In the genomic region with DNA sequence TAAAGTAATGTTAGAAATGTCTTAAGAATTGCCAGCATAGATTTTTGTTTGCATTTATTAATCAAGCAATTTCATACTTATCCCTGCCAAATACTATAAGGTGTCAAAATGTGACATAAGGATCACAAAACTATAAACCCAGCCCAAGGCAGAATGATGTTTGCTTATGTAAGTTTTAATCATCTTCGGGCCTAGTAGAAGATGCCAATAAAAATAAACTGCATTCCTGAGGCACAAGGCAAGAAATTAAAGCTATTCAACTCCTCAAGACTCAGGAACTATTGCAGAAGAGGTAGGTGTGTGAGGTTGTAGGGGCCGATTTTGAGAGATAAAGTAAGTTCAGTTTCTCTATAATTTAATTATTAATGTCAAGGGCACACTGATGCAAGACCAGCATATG, we compare ENCODE assay signal across 21 cellular contexts.
DNase-seq lines count a peak whose midpoint lies in the region; ATAC-seq, FAIRE-seq and TF ChIP-seq lines count a peak whose summit lies in the region.
"Had no signal": no experiment of that assay in that cellular context is flagged by ENCODE, and none has a peak within 500 bp of the region (broad histone marks: within the 10 kb centered on the region; RNA-seq: fewer than 3 reads in every experiment).

No MANE protein-coding gene starts in this region.

- H3K27ac ChIP-seq in GM23248 (no peak overlapping the region), PC-9 (0 out of 2 replicates have a peak overlapping the region, but pooled peaks have one; percentile 2), small intestine (ENCODE audit: low read depth in 1 of 2, low read length in 1 of 2) (no peak overlapping the region), psoas muscle (no peak overlapping the region)
- H3K27ac ChIP-seq: dorsolateral prefrontal cortex, gastrocnemius medialis, thyroid gland had no signal

- H3K9me2 ChIP-seq in GM23248 (ENCODE audit: insufficient read depth), result no peaks in the 10 kb centered on the region
- no peaks in the 10 kb centered on the region for H3K9me2 ChIP-seq in PC-9 (ENCODE audit: insufficient read depth)

- no peaks in the 10 kb centered on the region for H3K4me1 Mint-ChIP-seq in T-helper 2 cell treated with Interferon-gamma antibody and Interleukin-4, amounts not matched to agents 5 μg/mL and 100 μg/mL, for 36 hours (ENCODE audit: low read depth)
- H3K4me1 Mint-ChIP-seq: naive B cell; stimulated activated effector memory CD8-positive, alpha-beta T cell treated with anti-CD3 and anti-CD28 coated beads, Interleukin-12 subunit alpha, Interleukin-12 subunit beta, amount 100 ng/mL, for 72 hours had no signal

- H3F3A ChIP-seq in GM23248 (ENCODE audit: insufficient read depth) (no peaks in the 10 kb centered on the region), PC-9 (ENCODE audit: insufficient read depth, low read depth) (no peaks in the 10 kb centered on the region)

- no peak overlapping the region for H3K4me3 ChIP-seq in GM23248
- H3K4me3 ChIP-seq in PC-9, result no peak overlapping the region
- H3K4me3 ChIP-seq in epithelial cell of esophagus (ENCODE audit: low read length), result no peak overlapping the region
- no peak overlapping the region for H3K4me3 ChIP-seq in small intestine (ENCODE audit: low read depth in 1 of 2, low read length in 2 of 2)
- no peak overlapping the region for H3K4me3 ChIP-seq in psoas muscle
- H3K4me3 ChIP-seq: dorsolateral prefrontal cortex, gastrocnemius medialis, thyroid gland had no signal

- no peaks in the 10 kb centered on the region for H3K27me3 ChIP-seq in GM23248 (replicated peaks; ENCODE audit: insufficient read depth)
- no peaks in the 10 kb centered on the region for H3K27me3 ChIP-seq in PC-9 (ENCODE audit: insufficient read depth, low read depth)
- H3K27me3 ChIP-seq in small intestine (ENCODE audit: control insufficient read depth in 2 of 2, insufficient read depth in 2 of 2, low read length in 2 of 2), result no peaks in the 10 kb centered on the region
- H3K27me3 ChIP-seq in psoas muscle (ENCODE audit: insufficient read depth in 3 of 3, low read length in 2 of 3), result no peaks in the 10 kb centered on the region
- H3K27me3 ChIP-seq: dorsolateral prefrontal cortex, gastrocnemius medialis, thyroid gland had no signal

- no peak overlapping the region for H2AFZ ChIP-seq in GM23248
- H2AFZ ChIP-seq in PC-9, result no peak overlapping the region

- H3K36me3 ChIP-seq in GM23248 (ENCODE audit: low read depth), result no peaks in the 10 kb centered on the region
- H3K36me3 ChIP-seq in PC-9 (ENCODE audit: low read depth), result no peaks in the 10 kb centered on the region
- no peaks in the 10 kb centered on the region for H3K36me3 ChIP-seq in small intestine (ENCODE audit: control insufficient read depth in 2 of 2, insufficient read depth in 2 of 2, low read length in 2 of 2)
- H3K36me3 ChIP-seq in psoas muscle (ENCODE audit: insufficient read depth in 1 of 2, low read depth in 1 of 2), result no peaks in the 10 kb centered on the region
- H3K36me3 ChIP-seq: gastrocnemius medialis, thyroid gland had no signal

- POLR2A ChIA-PET in PC-9 (lab: Charles Lee; ENCODE audit: unreplicated experiment), result interaction anchor here (0.7 kb wide), 1 partner anchor 501 kb away, joined by 4 read pairs; no protein-coding TSS in a partner anchor

- H3K9me3 Mint-ChIP-seq in T-helper 2 cell treated with Interferon-gamma antibody and Interleukin-4, amounts not matched to agents 5 μg/mL and 100 μg/mL, for 36 hours, result peaks cover 9% of the 10 kb centered on the region
- H3K9me3 Mint-ChIP-seq: CD4-positive, alpha-beta T cell; stimulated activated effector memory CD8-positive, alpha-beta T cell treated with anti-CD3 and anti-CD28 coated beads, Interleukin-12 subunit alpha, Interleukin-12 subunit beta, amount 100 ng/mL, for 72 hours had no signal

- BruUV-seq in PC-9 (replicated peaks; lab: Mats Ljungman, UMichigan), result no TSS peak

- in situ Hi-C loops in GM23248 (cut with MboI), result no loop called here

- no peak for ATAC-seq in psoas muscle
- ATAC-seq: gastrocnemius medialis; stimulated activated effector memory CD8-positive, alpha-beta T cell treated with anti-CD3 and anti-CD28 coated beads, Interleukin-12 subunit alpha, Interleukin-12 subunit beta, amount 100 ng/mL, for 72 hours had no signal

- H3K4me1 ChIP-seq in GM23248 (ENCODE audit: insufficient read depth) (peaks cover 13% of the 10 kb centered on the region), PC-9 (replicated peaks; ENCODE audit: insufficient read depth) (peaks cover 14% of the 10 kb centered on the region), small intestine (ENCODE audit: control insufficient read depth in 2 of 2, insufficient read depth in 1 of 2, low read depth in 1 of 2, low read length in 1 of 2) (no peaks in the 10 kb centered on the region), psoas muscle (no peaks in the 10 kb centered on the region)
- H3K4me1 ChIP-seq: gastrocnemius medialis had no signal

- H3K9me3 ChIP-seq in GM23248 (ENCODE audit: low read depth) (no peaks in the 10 kb centered on the region), PC-9 (ENCODE audit: insufficient read depth, low read depth) (0 out of 2 replicates have a peak, but pooled peaks cover 4% of the 10 kb centered on the region), small intestine (ENCODE audit: control insufficient read depth, low read depth) (no peaks in the 10 kb centered on the region), psoas muscle (no peaks in the 10 kb centered on the region)
- H3K9me3 ChIP-seq: gastrocnemius medialis, thyroid gland had no signal

- peak; percentile 66 for DNase-seq in GM23248
- DNase-seq in PC-9, result peak in 1 of 2 experiments; percentile 88
- DNase-seq in epithelial cell of esophagus (ENCODE audit: low read depth), result peak; percentile 64
- DNase-seq in small intestine, result no peak
- no peak for DNase-seq in psoas muscle
- no peak for DNase-seq in T-helper 2 cell treated with Interferon-gamma antibody and Interleukin-4, amounts not matched to agents 5 μg/mL and 100 μg/mL, for 36 hours (ENCODE audit: low spot score)
- DNase-seq in NCI-H345 treated with DMSO at 0.1 percent for 48 hours (lab: John Stamatoyannopoulos, UW; ENCODE audit: unreplicated experiment), result no peak
- DNase-seq: activated CD4-positive, alpha-beta T cell treated with anti-CD3 and anti-CD28 coated beads for 48 hours; activated CD8-positive, alpha-beta memory T cell treated with anti-CD3 and anti-CD28 coated beads, Interleukin-2, amount 50 U/mL, for 4 hours; activated gamma-delta T cell treated with Interleukin-2 at 50 U/mL for 16 hours; anterior cingulate cortex; CD4-positive, alpha-beta T cell; DND-41; dorsolateral prefrontal cortex; gastrocnemius medialis; naive B cell; NCI-H1694 treated with DMSO at 0.1 percent for 48 hours; NCI-H524 treated with DMSO at 0.1 percent for 48 hours; thyroid gland had no signal

- H3K27me3 Mint-ChIP-seq in T-helper 2 cell treated with Interferon-gamma antibody and Interleukin-4, amounts not matched to agents 5 μg/mL and 100 μg/mL, for 36 hours (ENCODE audit: low read depth), result no peaks in the 10 kb centered on the region
- H3K27me3 Mint-ChIP-seq: CD4-positive, alpha-beta T cell; naive B cell had no signal

- peak; percentile 5 for FAIRE-seq in small intestine (lab: Jason Lieb, UNC)
- FAIRE-seq: H1 had no signal

- no peaks in the 10 kb centered on the region for H3K36me3 Mint-ChIP-seq in T-helper 2 cell treated with Interferon-gamma antibody and Interleukin-4, amounts not matched to agents 5 μg/mL and 100 μg/mL, for 36 hours (ENCODE audit: low read depth)
- H3K36me3 Mint-ChIP-seq: naive B cell; stimulated activated effector memory CD8-positive, alpha-beta T cell treated with anti-CD3 and anti-CD28 coated beads, Interleukin-12 subunit alpha, Interleukin-12 subunit beta, amount 100 ng/mL, for 72 hours had no signal

- TF ChIP-seq CTCF in PC-9 (conservative IDR thresholded peaks at IDR 0.05) (no peak), epithelial cell of esophagus (IDR thresholded peaks at IDR 0.05; ENCODE audit: insufficient read depth, low read depth, low read length, missing control alignments) (no peak), psoas muscle (IDR thresholded peaks at IDR 0.05) (no peak)

- H4K20me1 ChIP-seq in GM23248 (ENCODE audit: insufficient read depth), result no peaks in the 10 kb centered on the region
- H4K20me1 ChIP-seq in PC-9 (ENCODE audit: insufficient read depth), result no peaks in the 10 kb centered on the region

- CTCF ChIA-PET in PC-9 (lab: Charles Lee), result no interaction called here

- no peak overlapping the region for H3K4me3 Mint-ChIP-seq in T-helper 2 cell treated with Interferon-gamma antibody and Interleukin-4, amounts not matched to agents 5 μg/mL and 100 μg/mL, for 36 hours
- H3K4me3 Mint-ChIP-seq: CD4-positive, alpha-beta T cell; naive B cell; stimulated activated effector memory CD8-positive, alpha-beta T cell treated with anti-CD3 and anti-CD28 coated beads, Interleukin-12 subunit alpha, Interleukin-12 subunit beta, amount 100 ng/mL, for 72 hours had no signal

- no peak overlapping the region for H3K27ac Mint-ChIP-seq in T-helper 2 cell treated with Interferon-gamma antibody and Interleukin-4, amounts not matched to agents 5 μg/mL and 100 μg/mL, for 36 hours
- H3K27ac Mint-ChIP-seq: CD4-positive, alpha-beta T cell; naive B cell; stimulated activated effector memory CD8-positive, alpha-beta T cell treated with anti-CD3 and anti-CD28 coated beads, Interleukin-12 subunit alpha, Interleukin-12 subunit beta, amount 100 ng/mL, for 72 hours had no signal

- H3K4me2 ChIP-seq in GM23248 (ENCODE audit: unreplicated experiment), result no peak overlapping the region
- H3K4me2 ChIP-seq in PC-9, result peak overlapping the region; percentile 9; the same call in 1 of the 2 replicates

- 33 to 47% methylated on average over 2 of the region's 2 CpGs for WGBS in GM23248 (ENCODE audit: low coverage in 1 of 2, low lambda C conversion rate in 2 of 2, missing lambda C conversion rate in 2 of 2), 2 experiments
- WGBS in small intestine, 3 donors, result 49 to 56% (median 53%) methylated on average over 2 of the region's 2 CpGs
- 68 to 75% (median 68%) methylated on average over 2 of the region's 2 CpGs for WGBS in psoas muscle, 3 donors

- no peak overlapping the region for H3K9ac ChIP-seq in GM23248

- intact Hi-C loops in PC-9 (cut with micrococcal nuclease; ENCODE audit: unreplicated experiment), result no loop called here
- intact Hi-C loops in psoas muscle (cut with DNase I), result no loop called here

- H3K79me2 ChIP-seq in GM23248 (ENCODE audit: insufficient read depth), result no peaks in the 10 kb centered on the region
- no peaks in the 10 kb centered on the region for H3K79me2 ChIP-seq in PC-9 (ENCODE audit: low read depth)

Comparison
In these comparisons a context has a peak if more than half of its experiments do, and no peak if none do; other contexts are left out.
1. DNase-seq: peak in GM23248 (single experiment) and epithelial cell of esophagus (single experiment); none in small intestine (single experiment), psoas muscle (0 of 2), T-helper 2 cell treated with Interferon-gamma antibody and Interleukin-4, amounts not matched to agents 5 μg/mL and 100 μg/mL, for 36 hours (single experiment) and NCI-H345 treated with DMSO at 0.1 percent for 48 hours (single experiment).